Comparison of ENCODE assay signal across 8 cellular contexts in the genomic region with DNA sequence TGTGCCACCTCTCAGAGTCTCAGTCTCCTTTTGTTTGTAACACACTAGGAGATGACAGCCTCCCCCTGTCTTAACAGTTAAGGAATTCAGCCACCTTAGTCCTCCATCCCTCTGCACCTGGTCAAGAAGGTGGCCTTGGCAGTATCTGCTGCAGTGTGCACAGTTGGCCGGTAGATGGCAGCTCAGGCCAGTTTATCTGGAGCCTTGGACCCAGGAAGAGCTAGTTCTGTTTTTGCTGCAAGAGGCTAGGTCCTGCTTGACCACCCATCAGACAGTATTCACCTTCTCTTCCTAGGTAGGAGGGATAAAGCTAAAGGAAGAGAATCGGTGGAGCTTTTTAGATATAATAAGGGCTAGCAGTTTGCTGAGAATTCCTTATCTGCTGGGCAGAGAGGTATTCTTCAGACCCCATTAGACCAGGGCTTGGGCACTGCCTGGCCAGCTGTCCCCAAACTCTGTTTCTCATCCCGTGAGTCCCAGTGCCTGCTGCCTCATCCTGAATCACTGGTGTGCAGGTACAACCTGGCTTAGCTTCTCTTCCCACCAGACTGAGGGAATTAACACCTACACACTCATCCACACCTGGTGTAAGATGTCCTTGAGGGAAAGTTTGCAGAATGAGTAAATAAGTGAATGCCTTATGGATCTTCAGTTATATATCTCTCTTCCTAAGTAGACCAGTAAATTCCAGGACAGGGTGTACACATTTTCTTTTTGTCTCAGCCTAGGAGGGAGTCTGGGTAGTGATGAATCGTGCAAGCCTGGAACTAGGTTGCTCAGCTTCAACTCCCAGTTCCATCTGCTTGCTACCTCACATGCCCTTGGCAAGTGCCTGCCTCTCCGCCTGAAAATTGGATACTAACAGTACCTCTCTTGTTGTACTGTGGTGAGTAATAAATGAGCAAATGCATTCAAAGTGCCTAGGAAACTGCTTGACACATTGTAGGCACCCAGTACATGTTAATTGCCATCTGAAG.
A peak's percentile ranks its signal among the peaks of the same experiment; 100 is the strongest.
DNase-seq lines count a peak whose midpoint lies in the region; ATAC-seq and TF ChIP-seq lines count a peak whose summit lies in the region.

No MANE protein-coding gene starts in this region.

- H3K79me2 ChIP-seq in DOHH2 (ENCODE audit: control insufficient read depth, low read length) (no peaks in the 10 kb centered on the region), Loucy (ENCODE audit: insufficient read depth, low read length) (no peaks in the 10 kb centered on the region)

- TF ChIP-seq POLR2A in prostate gland (IDR thresholded peaks at IDR 0.05) = no peak

- H3K4me1 ChIP-seq in DOHH2 (ENCODE audit: control insufficient read depth, low read length) = no peaks in the 10 kb centered on the region
- H3K4me1 ChIP-seq in Loucy (ENCODE audit: insufficient read depth, low read length, poor library complexity, severe bottlenecking) = no peaks in the 10 kb centered on the region
- no peaks in the 10 kb centered on the region for H3K4me1 ChIP-seq in prostate gland (replicated peaks)

- H3K4me3 Mint-ChIP-seq in activated naive CD4-positive, alpha-beta T cell treated with anti-CD3 and anti-CD28 coated beads, Interleukin-2, amount 10 ng/mL, durations not matched to agents 7 days and 5 days = no peak overlapping the region

- peak overlapping the region; percentile 67 for H2AFZ ChIP-seq in Loucy (ENCODE audit: low read length)

- H3K9me2 ChIP-seq in DOHH2 (replicated peaks; ENCODE audit: control insufficient read depth, low read length) = no peaks in the 10 kb centered on the region
- H3K9me2 ChIP-seq in Loucy (replicated peaks; ENCODE audit: low read depth, low read length) = no peaks in the 10 kb centered on the region

- CTCF ChIA-PET in activated naive CD4-positive, alpha-beta T cell treated with anti-CD3 and anti-CD28 coated beads, Interleukin-2, amount 10 ng/mL, durations not matched to agents 7 days and 5 days (lab: Charles Lee) = interaction anchor here (0.6 to 8.5 kb wide), 53 partner anchors 8 to 1676 kb away, joined by 3 to 160 read pairs (median 4); a partner anchor contains a TSS

- H3K36me3 ChIP-seq in DOHH2 (ENCODE audit: control insufficient read depth, low read length) = no peaks in the 10 kb centered on the region
- no peaks in the 10 kb centered on the region for H3K36me3 ChIP-seq in Loucy (ENCODE audit: insufficient read depth, low read length)
- no peaks in the 10 kb centered on the region for H3K36me3 ChIP-seq in prostate gland

- H3K4me1 Mint-ChIP-seq in activated naive CD4-positive, alpha-beta T cell treated with anti-CD3 and anti-CD28 coated beads, Interleukin-2, amount 10 ng/mL, durations not matched to agents 7 days and 5 days = peaks cover 11% of the 10 kb centered on the region

- H3F3A ChIP-seq in DOHH2 (ENCODE audit: control insufficient read depth, insufficient read depth) = no peaks in the 10 kb centered on the region
- no peaks in the 10 kb centered on the region for H3F3A ChIP-seq in Loucy (ENCODE audit: low read depth)

- H3K36me3 Mint-ChIP-seq in activated naive CD4-positive, alpha-beta T cell treated with anti-CD3 and anti-CD28 coated beads, Interleukin-2, amount 10 ng/mL, durations not matched to agents 7 days and 5 days = no peaks in the 10 kb centered on the region

- no peak overlapping the region for H3K9ac ChIP-seq in Loucy (ENCODE audit: low read depth, low read length, poor library complexity, severe bottlenecking)

- intact Hi-C loops in head of caudate nucleus (cut with DNase I) = loop anchor here (10.0 kb wide), 1 partner anchor 519 kb away; no protein-coding TSS in a partner anchor
- intact Hi-C loops in prostate gland (cut with DNase I) = loop anchor here (2.0 to 10.0 kb wide), 5 partner anchors 317 to 847 kb away; no protein-coding TSS in a partner anchor

- 47% methylated on average over 5 of the region's 5 CpGs for WGBS in prostate gland

- no peak overlapping the region for H3K27ac Mint-ChIP-seq in activated naive CD4-positive, alpha-beta T cell treated with anti-CD3 and anti-CD28 coated beads, Interleukin-2, amount 10 ng/mL, durations not matched to agents 7 days and 5 days

- H3K27me3 ChIP-seq in DOHH2 (ENCODE audit: control insufficient read depth, low read length) = no peaks in the 10 kb centered on the region; the same call in 1 of the 2 replicates
- H3K27me3 ChIP-seq in Loucy (ENCODE audit: insufficient read depth, low read length, poor library complexity, severe bottlenecking) = no peaks in the 10 kb centered on the region
- no peaks in the 10 kb centered on the region for H3K27me3 ChIP-seq in prostate gland (replicated peaks; ENCODE audit: insufficient read depth)

- H3K4me2 ChIP-seq in DOHH2 (ENCODE audit: low read length) = no peak overlapping the region
- peak overlapping the region; percentile 39 for H3K4me2 ChIP-seq in Loucy (ENCODE audit: low read depth, low read length, poor library complexity, severe bottlenecking)

- DNase-seq in SK-N-DZ (ENCODE audit: low spot score) = peak; percentile 76
- DNase-seq in activated naive CD4-positive, alpha-beta T cell treated with anti-CD3 and anti-CD28 coated beads, Interleukin-2, amount 10 ng/mL, durations not matched to agents 7 days and 5 days = peak; percentile 71
- peak; percentile 50 to 91 (median 78) for DNase-seq in head of caudate nucleus
- peak; percentile 57 for DNase-seq in prostate gland (ENCODE audit: low spot score)

- H3K9me3 Mint-ChIP-seq in activated naive CD4-positive, alpha-beta T cell treated with anti-CD3 and anti-CD28 coated beads, Interleukin-2, amount 10 ng/mL, durations not matched to agents 7 days and 5 days = no peaks in the 10 kb centered on the region

- no peaks in the 10 kb centered on the region for H4K20me1 ChIP-seq in DOHH2 (ENCODE audit: control insufficient read depth, insufficient read depth, low read depth, low read length)
- H4K20me1 ChIP-seq in Loucy (ENCODE audit: insufficient read depth, low read length, poor library complexity, severe bottlenecking) = no peaks in the 10 kb centered on the region

- TF ChIP-seq CTCF in DOHH2 (IDR thresholded peaks at IDR 0.05; ENCODE audit: low read depth, low read length, poor library complexity, severe bottlenecking) (peak; percentile 94), Loucy (conservative IDR thresholded peaks at IDR 0.05; ENCODE audit: low read length) (peak; percentile 99), prostate gland (IDR thresholded peaks at IDR 0.05) (peak; percentile 81 to 93 (median 88))

- H3K4me3 ChIP-seq in DOHH2 (ENCODE audit: low read length) (no peak overlapping the region), Loucy (ENCODE audit: low read length, poor library complexity, severe bottlenecking) (peak overlapping the region; percentile 51), prostate gland (no peak overlapping the region)

- ATAC-seq in GM21717 (IDR thresholded peaks at IDR 0.05; ENCODE audit: unreplicated experiment) (peak; percentile 68), GM21825 (IDR thresholded peaks at IDR 0.05; ENCODE audit: unreplicated experiment) (no peak)

- no peak overlapping the region for H3K27ac ChIP-seq in DOHH2 (ENCODE audit: low read depth, low read length)
- no peak overlapping the region for H3K27ac ChIP-seq in prostate gland

- H3K27me3 Mint-ChIP-seq in activated naive CD4-positive, alpha-beta T cell treated with anti-CD3 and anti-CD28 coated beads, Interleukin-2, amount 10 ng/mL, durations not matched to agents 7 days and 5 days = peaks cover 14% of the 10 kb centered on the region

- no peaks in the 10 kb centered on the region for H3K9me3 ChIP-seq in DOHH2 (ENCODE audit: control insufficient read depth, insufficient read depth, low read length)
- no peaks in the 10 kb centered on the region for H3K9me3 ChIP-seq in Loucy (ENCODE audit: insufficient read depth, low read depth, low read length)
- H3K9me3 ChIP-seq in prostate gland = no peaks in the 10 kb centered on the region
